1 cellular context compared by ENCODE assay signal in genomic region chr17:41532947-41533570, GRCh38.
A peak's percentile ranks its signal among the peaks of the same experiment; 100 is the strongest.
TF ChIP-seq lines count a peak whose summit lies in the region.

No MANE protein-coding gene starts in this region.

TF ChIP-seq in HepG2, 621 proteins besides CTCF, POLR2A, EP300 and RAD21:
- TF ChIP-seq CEBPG (CRISPR knock-in tag; IDR thresholded peaks at IDR 0.05) (peak; percentile 73), XRCC5 (optimal IDR thresholded peaks at IDR 0.05; ENCODE audit: low read length) (no peak), HNRNPK (IDR thresholded peaks at IDR 0.05; ENCODE audit: low read depth, low read length, poor library complexity, severe bottlenecking) (peak; percentile 52), ZNF850 (CRISPR knock-in tag; conservative IDR thresholded peaks at IDR 0.05) (no peak), CBFB (CRISPR knock-in tag; IDR thresholded peaks at IDR 0.05) (no peak), ZNF709 (CRISPR knock-in tag; IDR thresholded peaks at IDR 0.05) (no peak), SMYD3 (CRISPR knock-in tag; IDR thresholded peaks at IDR 0.05) (no peak), THYN1 (CRISPR knock-in tag; IDR thresholded peaks at IDR 0.05; ENCODE audit: borderline replicate concordance, low read depth) (no peak), PCBP2 (optimal IDR thresholded peaks at IDR 0.05; ENCODE audit: low read depth, low read length, poor library complexity, severe bottlenecking) (peak; percentile 76), BRF2 (CRISPR knock-in tag; IDR thresholded peaks at IDR 0.05) (no peak), MATR3 (CRISPR knock-in tag; IDR thresholded peaks at IDR 0.05) (no peak), MAX (IDR thresholded peaks at IDR 0.05) (no peak), ZNF574 (CRISPR knock-in tag; IDR thresholded peaks at IDR 0.05) (no peak), CEBPB (IDR thresholded peaks at IDR 0.05; ENCODE audit: borderline replicate concordance, low read depth, low read length) (peak; percentile 68)
TF ChIP-seq in HepG2: peak in this region for 4.
